ENCODE assay signal across 28 cellular contexts in the genomic region with DNA sequence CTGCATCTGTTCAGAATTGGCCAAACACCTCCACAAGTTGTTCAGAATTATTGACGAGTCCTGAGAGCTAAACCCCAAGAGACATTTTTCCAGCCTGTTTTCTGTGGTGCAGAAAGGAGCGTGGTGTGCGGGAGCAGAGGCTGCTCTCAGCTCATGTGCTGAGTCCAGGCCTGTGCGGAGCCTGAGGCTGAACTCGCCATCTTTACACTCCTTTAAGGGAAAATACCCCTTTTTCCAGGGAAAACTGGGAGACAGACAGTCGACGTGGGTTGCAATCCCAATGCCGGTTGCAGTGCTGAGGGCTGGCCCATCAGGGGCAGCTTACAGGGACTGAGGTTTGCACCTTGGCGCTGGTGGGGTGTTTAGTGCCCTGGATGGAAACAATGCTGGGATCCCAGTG.
"Had no signal": no experiment of that assay in that cellular context is flagged by ENCODE, and none has a peak within 500 bp of the region (broad histone marks: within the 10 kb centered on the region; RNA-seq: fewer than 3 reads in every experiment).

No MANE protein-coding gene starts in this region.

- H3K27ac Mint-ChIP-seq: memory B cell; naive thymus-derived CD4-positive, alpha-beta T cell; nephron; neural progenitor cell had no signal

- H3K27me3 ChIP-seq: cardiac muscle cell, foreskin keratinocyte, neural progenitor cell, ovary, stomach, thyroid gland had no signal

- H3K9me3 Mint-ChIP-seq: central memory CD8-positive, alpha-beta T cell; immature natural killer cell; memory B cell; nephron had no signal

- H3K4me1 ChIP-seq: esophagus muscularis mucosa, foreskin keratinocyte, gastroesophageal sphincter, psoas muscle, stomach, thyroid gland had no signal

- H3K36me3 Mint-ChIP-seq: immature natural killer cell; memory B cell; naive thymus-derived CD4-positive, alpha-beta T cell; neural progenitor cell had no signal

- H3K4me3 ChIP-seq: cardiac muscle cell, coronary artery, esophagus muscularis mucosa, gastroesophageal sphincter, lung, neural progenitor cell, ovary, psoas muscle, stomach, thyroid gland had no signal

- H3K36me3 ChIP-seq: cardiac muscle cell, esophagus muscularis mucosa, gastroesophageal sphincter, neural progenitor cell, ovary, stomach, thyroid gland had no signal

- H3K9me3 ChIP-seq: ovary, thyroid gland had no signal

- H3K4me3 Mint-ChIP-seq: central memory CD8-positive, alpha-beta T cell; immature natural killer cell; memory B cell; naive thymus-derived CD4-positive, alpha-beta T cell; nephron; neural progenitor cell had no signal

- DNase-seq: effector CD8-positive, alpha-beta T cell; foreskin keratinocyte; glutamatergic neuron; hypothalamus; immature natural killer cell; midbrain; naive thymus-derived CD4-positive, alpha-beta T cell; nucleus accumbens; ovary; posterior cingulate gyrus; psoas muscle; right cardiac atrium; small intestine; stimulated activated CD4-positive, alpha-beta T cell treated with anti-CD3 and anti-CD28 coated beads, Interleukin-15, amount 100 ng/mL, for 24 hours; stimulated activated CD4-positive, alpha-beta T cell treated with anti-CD3 and anti-CD28 coated beads, Interleukin-2, amount 100 ng/mL, for 48 hours; stimulated activated naive CD4-positive, alpha-beta T cell treated with Interleukin-2 at 50 U/mL for 16 hours; stomach; thyroid gland; trophoblast cell had no signal

- H3K9ac ChIP-seq: neural progenitor cell had no signal

- H3K4me1 Mint-ChIP-seq: central memory CD8-positive, alpha-beta T cell; immature natural killer cell; nephron had no signal

- H3K27ac ChIP-seq: cardiac muscle cell, coronary artery, esophagus muscularis mucosa, foreskin keratinocyte, gastroesophageal sphincter, neural progenitor cell, ovary, psoas muscle, stomach, thyroid gland had no signal
